ENCODE assay signal across 17 cellular contexts in genomic region chr2:197071790-197072436, GRCh38.
DNase-seq lines count a peak whose midpoint lies in the region; ATAC-seq, FAIRE-seq and TF ChIP-seq lines count a peak whose summit lies in the region.
"Had no signal": no experiment of that assay in that cellular context is flagged by ENCODE, and none has a peak within 500 bp of the region (broad histone marks: within the 10 kb centered on the region; RNA-seq: fewer than 3 reads in every experiment).

No MANE protein-coding gene starts in this region.

- no peaks in the 10 kb centered on the region for H3K27me3 ChIP-seq in A673 (replicated peaks; ENCODE audit: insufficient read depth, low read depth, low read length, poor library complexity)
- no peaks in the 10 kb centered on the region for H3K27me3 ChIP-seq in DND-41 (ENCODE audit: insufficient read depth, low read length, poor library complexity)
- H3K27me3 ChIP-seq in foreskin keratinocyte: no peaks in the 10 kb centered on the region

- H4K20me1 ChIP-seq in DND-41 (ENCODE audit: insufficient read depth, low read length): no peaks in the 10 kb centered on the region

- peak overlapping the region; percentile 98 for H3K27ac ChIP-seq in A673 (ENCODE audit: low read depth, low read length, poor library complexity, severe bottlenecking)
- H3K27ac ChIP-seq in DND-41 (ENCODE audit: low read length): peak overlapping the region; percentile 84
- H3K27ac ChIP-seq in foreskin keratinocyte: no peak overlapping the region

- FAIRE-seq in H54 (lab: Jason Lieb, UNC): no peak

- ATAC-seq in DND-41 (ENCODE audit: insufficient read depth, low read depth): peak; percentile 41; the same call in 1 of the 3 replicates
- ATAC-seq in naive B cell (ENCODE audit: low read depth in 2 of 2): no peak
- no peak for ATAC-seq in GM19328 (IDR thresholded peaks at IDR 0.05; ENCODE audit: unreplicated experiment)
- no peak for ATAC-seq in foreskin keratinocyte
- ATAC-seq: esophagus mucosa had no signal

- CTCF ChIA-PET in A673 (lab: Charles Lee): no interaction called here

- TF ChIP-seq CTCF in A673 (conservative IDR thresholded peaks at IDR 0.05; ENCODE audit: low read depth, low read length) (no peak), DND-41 (IDR thresholded peaks at IDR 0.05; ENCODE audit: borderline replicate concordance, extremely low read depth, low read length, poor library complexity, severe bottlenecking) (no peak), foreskin keratinocyte (conservative IDR thresholded peaks at IDR 0.05) (no peak)

- H3K79me2 ChIP-seq in DND-41 (ENCODE audit: insufficient read depth, low read length): no peaks in the 10 kb centered on the region

- H3K27ac Mint-ChIP-seq in activated naive CD8-positive, alpha-beta T cell: peak overlapping the region; percentile 89
- peak overlapping the region in 5 of 6 donors; percentile 19 to 91 (median 46) for H3K27ac Mint-ChIP-seq in naive B cell

- H3K9me3 Mint-ChIP-seq in activated naive CD8-positive, alpha-beta T cell (ENCODE audit: low read depth): peaks cover 4% of the 10 kb centered on the region
- H3K9me3 Mint-ChIP-seq in naive B cell: peaks cover 0 to 11% (median 3%) of the 10 kb centered on the region in 7 donors

- H3K9me3 ChIP-seq in A673 (ENCODE audit: low read depth, low read length, poor library complexity, severe bottlenecking) (no peaks in the 10 kb centered on the region), DND-41 (ENCODE audit: insufficient read depth, low read length, severe bottlenecking) (no peaks in the 10 kb centered on the region)

- H3K4me3 ChIP-seq in A673 (ENCODE audit: low read depth, low read length, poor library complexity, severe bottlenecking): peak overlapping the region; percentile 4
- no peak overlapping the region for H3K4me3 ChIP-seq in DND-41 (ENCODE audit: low read depth in 1 of 2, low read length in 2 of 2)

- POLR2A ChIA-PET in A673 (lab: Charles Lee; ENCODE audit: low non-redundant PET): interaction anchor here (0.6 to 0.9 kb wide), 3 partner anchors 10 to 109 kb away, joined by 5 to 20 read pairs (median 7); no protein-coding TSS in a partner anchor

- DNase-seq in A673 (ENCODE audit: low spot score): peak; percentile 96
- DNase-seq in DND-41: no peak
- DNase-seq in naive B cell: no peak
- no peak for DNase-seq in H54 (ENCODE audit: insufficient read length, low spot score)
- no peak for DNase-seq in RPMI8226
- DNase-seq in foreskin keratinocyte: no peak
- DNase-seq: activated CD4-positive, CD25-positive, alpha-beta regulatory T cell; activated T-cell treated with anti-CD3 and anti-CD28 coated beads for 4 hours; islet precursor cell; NCI-H1436 treated with DMSO at 0.1 percent for 48 hours; NCI-H2227 treated with DMSO at 0.1 percent for 48 hours; nucleus accumbens; stimulated activated CD4-positive, alpha-beta T cell treated with anti-CD3 and anti-CD28 coated beads, Interleukin-4, amount 100 ng/mL, for 1 hour; T-helper 2 cell had no signal

- peaks cover 51% of the 10 kb centered on the region for H3K36me3 Mint-ChIP-seq in activated naive CD8-positive, alpha-beta T cell
- H3K36me3 Mint-ChIP-seq in naive B cell: peaks cover 48 to 52% of the 10 kb centered on the region in 2 donors

- no peak for TF ChIP-seq POLR2A in H54 (IDR thresholded peaks at IDR 0.05; ENCODE audit: low read depth, low read length)

- H3K4me1 ChIP-seq in A673 (ENCODE audit: insufficient read depth, low read length, poor library complexity, severe bottlenecking) (peaks cover 50% of the 10 kb centered on the region), DND-41 (ENCODE audit: insufficient read depth, low read length) (peaks cover 64% of the 10 kb centered on the region), foreskin keratinocyte (no peaks in the 10 kb centered on the region)

- peaks cover 65% of the 10 kb centered on the region for H3K4me1 Mint-ChIP-seq in activated naive CD8-positive, alpha-beta T cell (ENCODE audit: low read depth)
- H3K4me1 Mint-ChIP-seq in naive B cell: peaks cover 12 to 20% (median 16%) of the 10 kb centered on the region in 3 donors

- intact Hi-C loops in A673 (cut with micrococcal nuclease; ENCODE audit: unreplicated experiment): loop anchor here (1.0 to 2.0 kb wide), 2 partner anchors 59 to 146 kb away; partner anchors contain the start of gene PGAP1

- H3K9ac ChIP-seq in DND-41 (ENCODE audit: low read depth, low read length): peak overlapping the region; percentile 24; the same call in 1 of the 2 replicates

- 0 out of 2 replicates have a peak overlapping the region, but pooled peaks have one; percentile 7 for H2AFZ ChIP-seq in DND-41 (ENCODE audit: low read depth, low read length)

- H3K4me2 ChIP-seq in DND-41 (ENCODE audit: insufficient read depth, low read length): peak overlapping the region; percentile 44

- H3K36me3 ChIP-seq in A673 (ENCODE audit: insufficient read depth, low read length, poor library complexity, severe bottlenecking) (peaks cover 8% of the 10 kb centered on the region), DND-41 (ENCODE audit: insufficient read depth, low read length) (no peaks in the 10 kb centered on the region)

- H3K4me3 Mint-ChIP-seq in activated naive CD8-positive, alpha-beta T cell: no peak overlapping the region
- peak overlapping the region in 1 of 8 donors; percentile 25 for H3K4me3 Mint-ChIP-seq in naive B cell

- H3K27me3 Mint-ChIP-seq in activated naive CD8-positive, alpha-beta T cell: no peaks in the 10 kb centered on the region
- H3K27me3 Mint-ChIP-seq in naive B cell: no peaks in the 10 kb centered on the region

- no TSS peak for BruUV-seq in A673 (replicated peaks; lab: Mats Ljungman, UMichigan)
